8 cellular contexts compared by ENCODE assay signal in genomic region chr7:107501593-107501992, GRCh38. TPM values are rescaled to one million over a fixed set of nuclear protein-coding genes. Genes with fewer than 3 reads are reported as not detected.
DNase-seq lines count a peak whose midpoint lies in the region; ATAC-seq and TF ChIP-seq lines count a peak whose summit lies in the region.

No MANE protein-coding gene starts in this region.

- TF ChIP-seq CTCF in AG04450 (IDR thresholded peaks at IDR 0.05; ENCODE audit: low read depth, low read length) (peak; percentile 45), nephron (IDR thresholded peaks at IDR 0.05; ENCODE audit: unreplicated experiment in 3 of 3) (peak in 2 of 3 experiments; percentile 13 to 34)

- no peaks in the 10 kb centered on the region for H3K27me3 Mint-ChIP-seq in central memory CD8-positive, alpha-beta T cell
- no peaks in the 10 kb centered on the region for H3K27me3 Mint-ChIP-seq in nephron (ENCODE audit: low read depth)

- H3K27ac Mint-ChIP-seq in central memory CD8-positive, alpha-beta T cell (ENCODE audit: low read depth): no peak overlapping the region
- H3K27ac Mint-ChIP-seq in nephron: no peak overlapping the region

- H3K4me1 Mint-ChIP-seq in central memory CD8-positive, alpha-beta T cell: peaks cover 31% of the 10 kb centered on the region
- no peaks in the 10 kb centered on the region for H3K4me1 Mint-ChIP-seq in nephron

- POLR2A ChIA-PET in AG04450 (lab: Yijun Ruan, JAX): no interaction called here

- peak; percentile 32 for ATAC-seq in central memory CD8-positive, alpha-beta T cell (replicated peaks; ENCODE audit: extremely low read depth, poor library complexity, severe bottlenecking)
- no peak for ATAC-seq in HG03097 (IDR thresholded peaks at IDR 0.05; ENCODE audit: low FRiP score, unreplicated experiment)

- H3K4me3 Mint-ChIP-seq in central memory CD8-positive, alpha-beta T cell: no peak overlapping the region
- no peak overlapping the region for H3K4me3 Mint-ChIP-seq in nephron

- H3K9me3 Mint-ChIP-seq in central memory CD8-positive, alpha-beta T cell: no peaks in the 10 kb centered on the region
- H3K9me3 Mint-ChIP-seq in nephron: peaks cover 4% of the 10 kb centered on the region

- H3K9me3 ChIP-seq in AG04450 (ENCODE audit: control insufficient read depth, insufficient read depth, low read length): no peaks in the 10 kb centered on the region

- H3K27ac ChIP-seq in AG04450 (ENCODE audit: low read depth, low read length): no peak overlapping the region

- H3K36me3 Mint-ChIP-seq in central memory CD8-positive, alpha-beta T cell (ENCODE audit: insufficient read depth): peaks cover 3% of the 10 kb centered on the region
- peaks cover 18% of the 10 kb centered on the region for H3K36me3 Mint-ChIP-seq in nephron (ENCODE audit: low read depth)

- DNase-seq in AG04450 (ENCODE audit: low read depth, low spot score): no peak
- peak; percentile 5 for DNase-seq in GDM1 (lab: John Stamatoyannopoulos, UW)
- peak; percentile 42 for DNase-seq in NCI-H526 treated with DMSO at 0.1 percent for 48 hours (lab: John Stamatoyannopoulos, UW)
- no peak for DNase-seq in central memory CD8-positive, alpha-beta T cell (ENCODE audit: low spot score in 2 of 2)
- no peak for DNase-seq in activated gamma-delta T cell (lab: John Stamatoyannopoulos, UW)
- no peak for DNase-seq in stimulated activated CD4-positive, alpha-beta T cell treated with anti-CD3 and anti-CD28 coated beads, Interleukin-4, amount 100 ng/mL, for 1 hour

- H3K4me3 ChIP-seq in AG04450 (ENCODE audit: low read depth, low read length): no peak overlapping the region

- CTCF ChIA-PET in AG04450 (lab: Charles Lee): interaction anchor here (1.0 to 1.7 kb wide), 3 partner anchors 38 to 225 kb away, joined by 3 to 11 read pairs (median 5); no protein-coding TSS in a partner anchor

- H3K27me3 ChIP-seq in AG04450 (ENCODE audit: control insufficient read depth, insufficient read depth, low read length): no peaks in the 10 kb centered on the region

RNA-seq across cellular contexts. Expression of gene GPR22, which starts 31.7 kb away (rescaled TPM):
- polyA plus RNA-seq in AG04450 (2011; rRNA removed): not detected in 2 replicates
- polyA minus RNA-seq in AG04450 (2011; rRNA and poly(A)+ RNA removed): 0.09 TPM in 1 of 2 replicates, not detected in the other

Comparison
In these comparisons a context has a peak if more than half of its experiments do, and no peak if none do; other contexts are left out.
1. DNase-seq: peak in GDM1 (single experiment) and NCI-H526 treated with DMSO at 0.1 percent for 48 hours (single experiment); none in AG04450 (single experiment), central memory CD8-positive, alpha-beta T cell (0 of 2), activated gamma-delta T cell (single experiment) and stimulated activated CD4-positive, alpha-beta T cell treated with anti-CD3 and anti-CD28 coated beads, Interleukin-4, amount 100 ng/mL, for 1 hour (single experiment).